ENCODE assay signal across 1 cellular context in genomic region chr16:86534779-86535605, GRCh38.
TF ChIP-seq lines count a peak whose summit lies in the region.

No MANE protein-coding gene starts in this region.

TF ChIP-seq in HepG2, 621 proteins besides CTCF, POLR2A, EP300 and RAD21:
- TF ChIP-seq ZNF205 (CRISPR knock-in tag; IDR thresholded peaks at IDR 0.05) = no peak
- no peak for TF ChIP-seq FOXC1 (CRISPR knock-in tag; IDR thresholded peaks at IDR 0.05; ENCODE audit: borderline replicate concordance)
- TF ChIP-seq REXO4 (CRISPR knock-in tag; IDR thresholded peaks at IDR 0.05; ENCODE audit: borderline replicate concordance) = no peak
- no peak for TF ChIP-seq KLF15 (CRISPR knock-in tag; IDR thresholded peaks at IDR 0.05; ENCODE audit: borderline replicate concordance)
- TF ChIP-seq ZNF564 (CRISPR knock-in tag; IDR thresholded peaks at IDR 0.05) = no peak
- TF ChIP-seq ZNF44 (CRISPR knock-in tag; IDR thresholded peaks at IDR 0.05) = no peak
- TF ChIP-seq FOXP4 (CRISPR knock-in tag; IDR thresholded peaks at IDR 0.05) = no peak
- TF ChIP-seq FOXA1 (IDR thresholded peaks at IDR 0.05) = no peak
- no peak for TF ChIP-seq FOXA1 (CRISPR knock-in tag; IDR thresholded peaks at IDR 0.05)
- TF ChIP-seq TARDBP (CRISPR knock-in tag; IDR thresholded peaks at IDR 0.05) = no peak
- no peak for TF ChIP-seq ARNT (IDR thresholded peaks at IDR 0.05)
- no peak for TF ChIP-seq ZNF3 (CRISPR knock-in tag; IDR thresholded peaks at IDR 0.05)
- TF ChIP-seq, protein P1, sequence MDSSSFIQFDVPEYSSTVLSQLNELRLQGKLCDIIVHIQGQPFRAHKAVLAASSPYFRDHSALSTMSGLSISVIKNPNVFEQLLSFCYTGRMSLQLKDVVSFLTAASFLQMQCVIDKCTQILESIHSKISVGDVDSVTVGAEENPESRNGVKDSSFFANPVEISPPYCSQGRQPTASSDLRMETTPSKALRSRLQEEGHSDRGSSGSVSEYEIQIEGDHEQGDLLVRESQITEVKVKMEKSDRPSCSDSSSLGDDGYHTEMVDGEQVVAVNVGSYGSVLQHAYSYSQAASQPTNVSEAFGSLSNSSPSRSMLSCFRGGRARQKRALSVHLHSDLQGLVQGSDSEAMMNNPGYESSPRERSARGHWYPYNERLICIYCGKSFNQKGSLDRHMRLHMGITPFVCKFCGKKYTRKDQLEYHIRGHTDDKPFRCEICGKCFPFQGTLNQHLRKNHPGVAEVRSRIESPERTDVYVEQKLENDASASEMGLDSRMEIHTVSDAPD (CRISPR knock-in tag; IDR thresholded peaks at IDR 0.05) = no peak
- TF ChIP-seq RERE (CRISPR knock-in tag; IDR thresholded peaks at IDR 0.05; ENCODE audit: low read depth) = no peak
- TF ChIP-seq, protein P2, sequence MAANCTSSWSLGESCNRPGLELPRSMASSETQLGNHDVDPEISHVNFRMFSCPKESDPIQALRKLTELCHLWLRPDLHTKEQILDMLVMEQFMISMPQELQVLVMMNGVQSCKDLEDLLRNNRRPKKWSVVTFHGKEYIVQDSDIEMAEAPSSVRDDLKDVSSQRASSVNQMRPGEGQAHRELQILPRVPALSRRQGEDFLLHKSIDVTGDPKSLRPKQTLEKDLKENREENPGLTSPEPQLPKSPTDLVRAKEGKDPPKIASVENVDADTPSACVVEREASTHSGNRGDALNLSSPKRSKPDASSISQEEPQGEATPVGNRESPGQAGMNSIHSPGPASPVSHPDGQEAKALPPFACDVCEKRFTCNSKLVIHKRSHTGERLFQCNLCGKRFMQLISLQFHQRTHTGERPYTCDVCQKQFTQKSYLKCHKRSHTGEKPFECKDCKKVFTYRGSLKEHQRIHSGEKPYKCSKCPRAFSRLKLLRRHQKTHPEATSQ (CRISPR knock-in tag; IDR thresholded peaks at IDR 0.05; ENCODE audit: borderline replicate concordance) = no peak
- TF ChIP-seq SOX6 (IDR thresholded peaks at IDR 0.05) = no peak
- no peak for TF ChIP-seq SOX6 (CRISPR knock-in tag; IDR thresholded peaks at IDR 0.05)
- TF ChIP-seq ZNF7 (CRISPR knock-in tag; IDR thresholded peaks at IDR 0.05) = no peak
